Comparison of ENCODE assay signal across 8 cellular contexts in the genomic region with DNA sequence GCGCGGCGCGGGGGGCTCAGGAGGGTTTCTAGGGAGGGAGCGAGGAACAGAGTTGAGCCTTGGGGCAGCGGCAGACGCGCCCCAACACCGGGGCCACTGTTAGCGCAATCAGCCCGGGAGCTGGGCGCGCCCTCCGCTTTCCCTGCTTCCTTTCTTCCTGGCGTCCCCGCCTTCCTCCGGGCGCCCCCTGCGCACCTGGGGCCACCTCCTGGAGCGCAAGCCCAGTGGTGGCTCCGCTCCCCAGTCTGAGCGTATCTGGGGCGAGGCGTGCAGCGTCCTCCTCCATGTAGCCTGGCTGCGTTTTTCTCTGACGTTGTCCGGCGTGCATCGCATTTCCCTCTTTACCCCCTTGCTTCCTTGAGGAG. TPM values are rescaled to one million over a fixed set of nuclear protein-coding genes. Genes with fewer than 3 reads are reported as not detected.
DNase-seq lines count a peak whose midpoint lies in the region; ATAC-seq, FAIRE-seq and TF ChIP-seq lines count a peak whose summit lies in the region.

No MANE protein-coding gene starts in this region.

- no peaks in the 10 kb centered on the region for H3K9me3 Mint-ChIP-seq in CD4-positive, alpha-beta T cell
- no peaks in the 10 kb centered on the region for H3K9me3 Mint-ChIP-seq in astrocyte (ENCODE audit: unreplicated experiment)

- H3K36me3 Mint-ChIP-seq in CD4-positive, alpha-beta T cell (ENCODE audit: low read depth) = no peaks in the 10 kb centered on the region
- H3K36me3 Mint-ChIP-seq in astrocyte (ENCODE audit: low read depth, unreplicated experiment) = no peaks in the 10 kb centered on the region

- H3K27ac ChIP-seq in CD4-positive, alpha-beta T cell (ENCODE audit: low read depth, low read length) = no peak overlapping the region
- H3K27ac ChIP-seq in HUES64 (ENCODE audit: low read depth, low read length) (no peak overlapping the region), astrocyte (ENCODE audit: low read depth, low read length) (no peak overlapping the region)

- CTCF ChIA-PET in CD4-positive, alpha-beta T cell (lab: Charles Lee) = interaction anchor here (1.1 kb wide), 1 partner anchor 7 kb away, joined by 3 read pairs; no protein-coding TSS in a partner anchor

- no peaks in the 10 kb centered on the region for H3K36me3 ChIP-seq in HUES64 (ENCODE audit: insufficient read depth, low read length)
- H3K36me3 ChIP-seq in astrocyte (ENCODE audit: insufficient read depth, low read length) = no peaks in the 10 kb centered on the region

- WGBS in HUES64 = 2% methylated on average over 30 of the region's 30 CpGs

- H3K4me2 ChIP-seq in astrocyte (ENCODE audit: low read length) = peak overlapping the region; percentile 85

- no peak overlapping the region for H3K27ac Mint-ChIP-seq in CD4-positive, alpha-beta T cell
- no peak overlapping the region for H3K27ac Mint-ChIP-seq in astrocyte (ENCODE audit: unreplicated experiment)

- peak; percentile 32 for ATAC-seq in CD4-positive, alpha-beta T cell (ENCODE audit: poor library complexity)
- ATAC-seq in HG02798 (IDR thresholded peaks at IDR 0.05; ENCODE audit: poor library complexity, unreplicated experiment) (no peak), HG03159 (IDR thresholded peaks at IDR 0.05; ENCODE audit: unreplicated experiment) (no peak)

- H3K4me3 ChIP-seq in HUES64 (ENCODE audit: low read length) (peak overlapping the region; percentile 66), astrocyte (ENCODE audit: insufficient read depth, low read depth, low read length) (peak overlapping the region; percentile 26)

- POLR2A ChIA-PET in CD4-positive, alpha-beta T cell (lab: Charles Lee) = no interaction called here

- H3K27me3 ChIP-seq in CD4-positive, alpha-beta T cell (ENCODE audit: control insufficient read depth, insufficient read depth, low read length) = peaks cover 29% of the 10 kb centered on the region
- H3K27me3 ChIP-seq in HUES64 (ENCODE audit: insufficient read depth, low read length) = peaks cover 50% of the 10 kb centered on the region
- H3K27me3 ChIP-seq in astrocyte (ENCODE audit: insufficient read depth, low read length) = peaks cover 12% of the 10 kb centered on the region

- no peak for DNase-seq in CD4-positive, alpha-beta T cell
- DNase-seq in astrocyte (ENCODE audit: low read depth) (no peak), mesenteric fat pad (ENCODE audit: low spot score) (peak; percentile 85), AML-193 (lab: John Stamatoyannopoulos, UW) (no peak), AG08395 (ENCODE audit: low spot score) (no peak)

- no peaks in the 10 kb centered on the region for H4K20me1 ChIP-seq in astrocyte (ENCODE audit: insufficient read depth, low read length)

- no peaks in the 10 kb centered on the region for H3K9me3 ChIP-seq in CD4-positive, alpha-beta T cell (ENCODE audit: control insufficient read depth, low read length)
- no peaks in the 10 kb centered on the region for H3K9me3 ChIP-seq in HUES64 (ENCODE audit: insufficient read depth, low read depth, low read length)
- no peaks in the 10 kb centered on the region for H3K9me3 ChIP-seq in astrocyte (ENCODE audit: insufficient read depth, low read depth, low read length)

- FAIRE-seq in astrocyte (lab: Jason Lieb, UNC) = no peak

- intact Hi-C loops in CD4-positive, alpha-beta T cell (cut with DNase I, micrococcal nuclease) = no loop called here

- no peak for TF ChIP-seq CTCF in CD4-positive, alpha-beta T cell (IDR thresholded peaks at IDR 0.05)
- TF ChIP-seq CTCF in astrocyte (IDR thresholded peaks at IDR 0.05; ENCODE audit: insufficient read depth, low read depth, low read length) = no peak

- H3K4me1 ChIP-seq in HUES64 (ENCODE audit: insufficient read depth, low read length) (peaks cover 8% of the 10 kb centered on the region; the same call in 1 of the 2 replicates), astrocyte (ENCODE audit: insufficient read depth, low read length) (peaks cover 2% of the 10 kb centered on the region)

- H3K27me3 Mint-ChIP-seq in CD4-positive, alpha-beta T cell = peaks cover 50% of the 10 kb centered on the region
- peaks cover 65% of the 10 kb centered on the region for H3K27me3 Mint-ChIP-seq in astrocyte (ENCODE audit: low read depth, unreplicated experiment)

- no peak overlapping the region for H3K4me3 Mint-ChIP-seq in CD4-positive, alpha-beta T cell
- H3K4me3 Mint-ChIP-seq in astrocyte (ENCODE audit: unreplicated experiment) = peak overlapping the region; percentile 72

- H3K9ac ChIP-seq in HUES64 (ENCODE audit: low read depth, low read length) (peak overlapping the region; percentile 25; the same call in 1 of the 2 replicates), astrocyte (ENCODE audit: low read length) (no peak overlapping the region)

- no peaks in the 10 kb centered on the region for H3K79me2 ChIP-seq in astrocyte (ENCODE audit: insufficient read depth, low read length)

- H2AFZ ChIP-seq in astrocyte (ENCODE audit: low read depth, low read length) = peak overlapping the region; percentile 72

- H3K4me1 Mint-ChIP-seq in CD4-positive, alpha-beta T cell (ENCODE audit: low read depth) = peaks cover 8% of the 10 kb centered on the region
- H3K4me1 Mint-ChIP-seq in astrocyte (ENCODE audit: low read depth, unreplicated experiment) = peaks cover 2% of the 10 kb centered on the region

RNA-seq across cellular contexts. Expression of a gene that starts 5.2 kb away (rescaled TPM):
- total RNA-seq in CD4-positive, alpha-beta T cell = under 1 TPM in 1 of 2 experiments, not detected in 1; 0.28 TPM
- polyA plus RNA-seq in HUES64 (2013, experiment 1 of 2) = 1.9 TPM
- 0.44 TPM for polyA plus RNA-seq in HUES64 (2013, experiment 2 of 2)
- total RNA-seq in astrocyte = 1.0 and 1.5 TPM in 2 replicates
- total RNA-seq in mesenteric fat pad = not detected

RNA-seq across cellular contexts. Expression of a gene that starts 35.7 kb away (rescaled TPM):
- total RNA-seq in CD4-positive, alpha-beta T cell = 100 to 1,000 TPM; 103 to 105 TPM
- polyA plus RNA-seq in HUES64 (2013, experiment 1 of 2) = 8.6 TPM
- polyA plus RNA-seq in HUES64 (2013, experiment 2 of 2) = 8.2 TPM
- total RNA-seq in astrocyte = 62.2 and 71.2 TPM in 2 replicates
- 62.0 TPM for total RNA-seq in mesenteric fat pad
